ENCODE assay signal across 34 cellular contexts in genomic region chr1:106378261-106378660, GRCh38.
"Had no signal": no experiment of that assay in that cellular context is flagged by ENCODE, and none has a peak within 500 bp of the region (broad histone marks: within the 10 kb centered on the region; RNA-seq: fewer than 3 reads in every experiment).

No MANE protein-coding gene starts in this region.

- H3K27me3 ChIP-seq: MG63 had no signal

- H3K36me3 ChIP-seq: MG63 had no signal

- H3K4me3 ChIP-seq: MG63 had no signal

- DNase-seq: Karpas-422, Kasumi-1, MG63, MM.1S, MV-4-11, NCI-H1048, NCI-H1092, NCI-H1092 treated with DMSO at 0.1 percent for 48 hours, NCI-H1105, NCI-H1105 treated with DMSO at 0.1 percent for 48 hours, NCI-H1417, NCI-H1417 treated with DMSO at 0.1 percent for 48 hours, NCI-H1436, NCI-H1436 treated with DMSO at 0.1 percent for 48 hours, NCI-H146, NCI-H1694, NCI-H1694 treated with DMSO at 0.1 percent for 48 hours, NCI-H187, NCI-H187 treated with DMSO at 0.1 percent for 48 hours, NCI-H1930, NCI-H2029, NCI-H2029 treated with DMSO at 0.1 percent for 48 hours, NCI-H2081, NCI-H2081 treated with DMSO at 0.1 percent for 48 hours, NCI-H2107, NCI-H2171, NCI-H2171 treated with DMSO at 0.1 percent for 48 hours, NCI-H2227 treated with DMSO at 0.1 percent for 48 hours, NCI-H226, NCI-H345, NCI-H446, NCI-H446 treated with DMSO at 0.1 percent for 48 hours, NCI-H510A, NCI-H510A treated with DMSO at 0.1 percent for 48 hours had no signal

- H3K9me3 ChIP-seq: MG63 had no signal
